ENCODE assay signal across 1 cellular context in the genomic region with DNA sequence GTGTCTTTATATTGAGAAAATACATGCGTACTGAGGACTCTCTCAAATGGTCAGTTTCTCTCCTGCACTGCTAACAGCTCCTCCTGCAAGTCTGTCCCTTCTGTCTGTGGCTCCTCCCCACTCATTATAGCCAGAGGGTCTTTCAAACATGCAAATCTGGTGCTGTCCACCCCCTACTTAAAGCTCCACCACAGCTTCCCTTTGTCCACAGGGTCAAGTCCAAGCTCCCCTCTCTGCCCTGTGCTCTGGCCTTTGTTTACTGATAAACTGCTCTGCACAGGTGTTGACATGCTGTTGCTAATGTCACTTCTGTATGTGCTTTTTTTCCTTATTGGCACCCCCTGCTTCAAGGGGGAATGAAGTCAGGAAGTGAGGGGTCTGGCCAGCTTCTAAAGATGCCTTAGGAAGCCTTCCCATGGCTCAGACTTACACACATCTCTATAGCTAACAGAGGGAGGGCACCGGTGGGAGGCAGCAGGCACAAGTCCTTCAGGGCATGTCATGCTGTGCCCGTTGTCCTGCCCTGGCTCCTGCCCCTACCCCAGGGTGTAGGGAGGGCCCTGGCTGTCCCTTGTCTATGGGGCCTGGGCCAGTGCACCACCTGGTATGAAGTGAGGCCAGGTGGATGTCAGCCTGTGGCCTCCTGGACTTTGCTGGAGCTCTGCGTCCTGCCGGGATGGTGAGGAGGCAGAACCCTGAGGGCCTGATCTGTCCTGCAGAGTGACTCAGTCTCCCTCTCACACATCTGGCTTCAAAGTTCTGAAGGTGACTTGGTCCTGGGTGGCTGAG.
TF ChIP-seq lines count a peak whose summit lies in the region.

No MANE protein-coding gene starts in this region.

TF ChIP-seq in WTC11, 78 proteins besides CTCF, POLR2A, EP300 and RAD21 (continued from another document):
- TF ChIP-seq, protein P1, sequence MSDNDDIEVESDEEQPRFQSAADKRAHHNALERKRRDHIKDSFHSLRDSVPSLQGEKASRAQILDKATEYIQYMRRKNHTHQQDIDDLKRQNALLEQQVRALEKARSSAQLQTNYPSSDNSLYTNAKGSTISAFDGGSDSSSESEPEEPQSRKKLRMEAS (CRISPR knock-in tag; IDR thresholded peaks at IDR 0.05), result no peak
- no peak for TF ChIP-seq GABPB1 (CRISPR knock-in tag; IDR thresholded peaks at IDR 0.05)
- TF ChIP-seq, protein P2, sequence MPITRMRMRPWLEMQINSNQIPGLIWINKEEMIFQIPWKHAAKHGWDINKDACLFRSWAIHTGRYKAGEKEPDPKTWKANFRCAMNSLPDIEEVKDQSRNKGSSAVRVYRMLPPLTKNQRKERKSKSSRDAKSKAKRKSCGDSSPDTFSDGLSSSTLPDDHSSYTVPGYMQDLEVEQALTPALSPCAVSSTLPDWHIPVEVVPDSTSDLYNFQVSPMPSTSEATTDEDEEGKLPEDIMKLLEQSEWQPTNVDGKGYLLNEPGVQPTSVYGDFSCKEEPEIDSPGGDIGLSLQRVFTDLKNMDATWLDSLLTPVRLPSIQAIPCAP (CRISPR knock-in tag; IDR thresholded peaks at IDR 0.05), result no peak
- no peak for TF ChIP-seq ZNF416 (CRISPR knock-in tag; IDR thresholded peaks at IDR 0.05)
- TF ChIP-seq, protein P3, sequence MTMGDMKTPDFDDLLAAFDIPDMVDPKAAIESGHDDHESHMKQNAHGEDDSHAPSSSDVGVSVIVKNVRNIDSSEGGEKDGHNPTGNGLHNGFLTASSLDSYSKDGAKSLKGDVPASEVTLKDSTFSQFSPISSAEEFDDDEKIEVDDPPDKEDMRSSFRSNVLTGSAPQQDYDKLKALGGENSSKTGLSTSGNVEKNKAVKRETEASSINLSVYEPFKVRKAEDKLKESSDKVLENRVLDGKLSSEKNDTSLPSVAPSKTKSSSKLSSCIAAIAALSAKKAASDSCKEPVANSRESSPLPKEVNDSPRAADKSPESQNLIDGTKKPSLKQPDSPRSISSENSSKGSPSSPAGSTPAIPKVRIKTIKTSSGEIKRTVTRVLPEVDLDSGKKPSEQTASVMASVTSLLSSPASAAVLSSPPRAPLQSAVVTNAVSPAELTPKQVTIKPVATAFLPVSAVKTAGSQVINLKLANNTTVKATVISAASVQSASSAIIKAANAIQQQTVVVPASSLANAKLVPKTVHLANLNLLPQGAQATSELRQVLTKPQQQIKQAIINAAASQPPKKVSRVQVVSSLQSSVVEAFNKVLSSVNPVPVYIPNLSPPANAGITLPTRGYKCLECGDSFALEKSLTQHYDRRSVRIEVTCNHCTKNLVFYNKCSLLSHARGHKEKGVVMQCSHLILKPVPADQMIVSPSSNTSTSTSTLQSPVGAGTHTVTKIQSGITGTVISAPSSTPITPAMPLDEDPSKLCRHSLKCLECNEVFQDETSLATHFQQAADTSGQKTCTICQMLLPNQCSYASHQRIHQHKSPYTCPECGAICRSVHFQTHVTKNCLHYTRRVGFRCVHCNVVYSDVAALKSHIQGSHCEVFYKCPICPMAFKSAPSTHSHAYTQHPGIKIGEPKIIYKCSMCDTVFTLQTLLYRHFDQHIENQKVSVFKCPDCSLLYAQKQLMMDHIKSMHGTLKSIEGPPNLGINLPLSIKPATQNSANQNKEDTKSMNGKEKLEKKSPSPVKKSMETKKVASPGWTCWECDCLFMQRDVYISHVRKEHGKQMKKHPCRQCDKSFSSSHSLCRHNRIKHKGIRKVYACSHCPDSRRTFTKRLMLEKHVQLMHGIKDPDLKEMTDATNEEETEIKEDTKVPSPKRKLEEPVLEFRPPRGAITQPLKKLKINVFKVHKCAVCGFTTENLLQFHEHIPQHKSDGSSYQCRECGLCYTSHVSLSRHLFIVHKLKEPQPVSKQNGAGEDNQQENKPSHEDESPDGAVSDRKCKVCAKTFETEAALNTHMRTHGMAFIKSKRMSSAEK (CRISPR knock-in tag; IDR thresholded peaks at IDR 0.05; ENCODE audit: borderline replicate concordance), result no peak
- TF ChIP-seq, protein P4, sequence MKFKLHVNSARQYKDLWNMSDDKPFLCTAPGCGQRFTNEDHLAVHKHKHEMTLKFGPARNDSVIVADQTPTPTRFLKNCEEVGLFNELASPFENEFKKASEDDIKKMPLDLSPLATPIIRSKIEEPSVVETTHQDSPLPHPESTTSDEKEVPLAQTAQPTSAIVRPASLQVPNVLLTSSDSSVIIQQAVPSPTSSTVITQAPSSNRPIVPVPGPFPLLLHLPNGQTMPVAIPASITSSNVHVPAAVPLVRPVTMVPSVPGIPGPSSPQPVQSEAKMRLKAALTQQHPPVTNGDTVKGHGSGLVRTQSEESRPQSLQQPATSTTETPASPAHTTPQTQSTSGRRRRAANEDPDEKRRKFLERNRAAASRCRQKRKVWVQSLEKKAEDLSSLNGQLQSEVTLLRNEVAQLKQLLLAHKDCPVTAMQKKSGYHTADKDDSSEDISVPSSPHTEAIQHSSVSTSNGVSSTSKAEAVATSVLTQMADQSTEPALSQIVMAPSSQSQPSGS (CRISPR knock-in tag; IDR thresholded peaks at IDR 0.05; ENCODE audit: borderline replicate concordance, low read depth), result no peak
- TF ChIP-seq, protein P5, sequence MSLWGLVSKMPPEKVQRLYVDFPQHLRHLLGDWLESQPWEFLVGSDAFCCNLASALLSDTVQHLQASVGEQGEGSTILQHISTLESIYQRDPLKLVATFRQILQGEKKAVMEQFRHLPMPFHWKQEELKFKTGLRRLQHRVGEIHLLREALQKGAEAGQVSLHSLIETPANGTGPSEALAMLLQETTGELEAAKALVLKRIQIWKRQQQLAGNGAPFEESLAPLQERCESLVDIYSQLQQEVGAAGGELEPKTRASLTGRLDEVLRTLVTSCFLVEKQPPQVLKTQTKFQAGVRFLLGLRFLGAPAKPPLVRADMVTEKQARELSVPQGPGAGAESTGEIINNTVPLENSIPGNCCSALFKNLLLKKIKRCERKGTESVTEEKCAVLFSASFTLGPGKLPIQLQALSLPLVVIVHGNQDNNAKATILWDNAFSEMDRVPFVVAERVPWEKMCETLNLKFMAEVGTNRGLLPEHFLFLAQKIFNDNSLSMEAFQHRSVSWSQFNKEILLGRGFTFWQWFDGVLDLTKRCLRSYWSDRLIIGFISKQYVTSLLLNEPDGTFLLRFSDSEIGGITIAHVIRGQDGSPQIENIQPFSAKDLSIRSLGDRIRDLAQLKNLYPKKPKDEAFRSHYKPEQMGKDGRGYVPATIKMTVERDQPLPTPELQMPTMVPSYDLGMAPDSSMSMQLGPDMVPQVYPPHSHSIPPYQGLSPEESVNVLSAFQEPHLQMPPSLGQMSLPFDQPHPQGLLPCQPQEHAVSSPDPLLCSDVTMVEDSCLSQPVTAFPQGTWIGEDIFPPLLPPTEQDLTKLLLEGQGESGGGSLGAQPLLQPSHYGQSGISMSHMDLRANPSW (CRISPR knock-in tag; conservative IDR thresholded peaks at IDR 0.05; ENCODE audit: low read depth), result no peak
- no peak for TF ChIP-seq CREM (CRISPR knock-in tag; IDR thresholded peaks at IDR 0.05)
- no peak for TF ChIP-seq CREB1 (CRISPR knock-in tag; IDR thresholded peaks at IDR 0.05)
- no peak for TF ChIP-seq ZNF396 (CRISPR knock-in tag; IDR thresholded peaks at IDR 0.05; ENCODE audit: borderline replicate concordance)
TF ChIP-seq in WTC11: peak in this region for 0.
